In genomic region chr12:130199536-130200390, GRCh38 we compare ENCODE assay signal across 25 cellular contexts. TPM values are rescaled to one million over a fixed set of nuclear protein-coding genes. Genes with fewer than 3 reads are reported as not detected.
"Had no signal": no experiment of that assay in that cellular context is flagged by ENCODE, and none has a peak within 500 bp of the region (broad histone marks: within the 10 kb centered on the region; RNA-seq: fewer than 3 reads in every experiment).

No MANE protein-coding gene starts in this region.

- ATAC-seq: mucosa of descending colon; right lobe of liver; stimulated activated naive CD8-positive, alpha-beta T cell treated with anti-CD3 and anti-CD28 coated beads, Interleukin-15, amount 100 ng/mL, for 72 hours had no signal

- H3K27me3 ChIP-seq: colonic mucosa, neutrophil, right lobe of liver, testis had no signal

- H3K9ac ChIP-seq: parathyroid adenoma had no signal

- H3K27ac Mint-ChIP-seq: memory B cell; mesothelial cell of epicardium; naive B cell; nephron; progenitor cell of endocrine pancreas; stimulated activated naive CD8-positive, alpha-beta T cell treated with anti-CD3 and anti-CD28 coated beads, Interleukin-15, amount 100 ng/mL, for 72 hours; type B pancreatic cell had no signal

- H3K36me3 ChIP-seq: colonic mucosa, esophagus squamous epithelium, neutrophil, right lobe of liver, tibial artery had no signal

- H3K4me3 Mint-ChIP-seq: central memory CD8-positive, alpha-beta T cell; memory B cell; mesothelial cell of epicardium; nephron; stimulated activated naive CD8-positive, alpha-beta T cell treated with anti-CD3 and anti-CD28 coated beads, Interleukin-15, amount 100 ng/mL, for 72 hours; type B pancreatic cell had no signal

- H3K4me3 ChIP-seq: colonic mucosa, esophagus squamous epithelium, lung, mucosa of descending colon, right lobe of liver, testis, tibial artery had no signal

- H2AFZ ChIP-seq: parathyroid adenoma had no signal

- H3K27ac ChIP-seq: colonic mucosa, esophagus squamous epithelium, neutrophil, parathyroid adenoma, right lobe of liver, testis, tibial artery had no signal

- H3K9me3 ChIP-seq: colonic mucosa, mucosa of descending colon, neutrophil, right lobe of liver, testis had no signal

- H3K4me1 ChIP-seq: colonic mucosa, parathyroid adenoma, right lobe of liver, testis, tibial artery had no signal

- H3K9me3 Mint-ChIP-seq: memory B cell; stimulated activated naive CD8-positive, alpha-beta T cell treated with anti-CD3 and anti-CD28 coated beads, Interleukin-15, amount 100 ng/mL, for 72 hours; type B pancreatic cell had no signal

- H3K36me3 Mint-ChIP-seq: memory B cell, mesothelial cell of epicardium, naive B cell had no signal

- DNase-seq: colonic mucosa; dermis blood vessel endothelial cell; effector memory CD4-positive, alpha-beta T cell; erythroblast; esophagus squamous epithelium; mucosa of descending colon; naive B cell; small intestine; stimulated activated CD4-positive, alpha-beta T cell treated with anti-CD3 and anti-CD28 coated beads, Interleukin-15, amount 100 ng/mL, for 24 hours; stimulated activated CD4-positive, alpha-beta T cell treated with anti-CD3 and anti-CD28 coated beads, Interleukin-2, amount 100 ng/mL, for 48 hours; stimulated activated naive CD4-positive, alpha-beta T cell; stimulated activated naive CD8-positive, alpha-beta T cell treated with anti-CD3 and anti-CD28 coated beads, Interleukin-15, amount 100 ng/mL, for 72 hours; testis; tibial artery had no signal

- H3K27me3 Mint-ChIP-seq: central memory CD8-positive, alpha-beta T cell; memory B cell; naive B cell had no signal

- H3K4me1 Mint-ChIP-seq: central memory CD8-positive, alpha-beta T cell; memory B cell; mesothelial cell of epicardium; naive B cell; stimulated activated naive CD8-positive, alpha-beta T cell treated with anti-CD3 and anti-CD28 coated beads, Interleukin-15, amount 100 ng/mL, for 72 hours had no signal

RNA-seq across cellular contexts. Expression of gene FZD10, which starts 37.5 kb away (rescaled TPM):
- total RNA-seq: liver, right lobe of liver had no signal
